In the genomic region with DNA sequence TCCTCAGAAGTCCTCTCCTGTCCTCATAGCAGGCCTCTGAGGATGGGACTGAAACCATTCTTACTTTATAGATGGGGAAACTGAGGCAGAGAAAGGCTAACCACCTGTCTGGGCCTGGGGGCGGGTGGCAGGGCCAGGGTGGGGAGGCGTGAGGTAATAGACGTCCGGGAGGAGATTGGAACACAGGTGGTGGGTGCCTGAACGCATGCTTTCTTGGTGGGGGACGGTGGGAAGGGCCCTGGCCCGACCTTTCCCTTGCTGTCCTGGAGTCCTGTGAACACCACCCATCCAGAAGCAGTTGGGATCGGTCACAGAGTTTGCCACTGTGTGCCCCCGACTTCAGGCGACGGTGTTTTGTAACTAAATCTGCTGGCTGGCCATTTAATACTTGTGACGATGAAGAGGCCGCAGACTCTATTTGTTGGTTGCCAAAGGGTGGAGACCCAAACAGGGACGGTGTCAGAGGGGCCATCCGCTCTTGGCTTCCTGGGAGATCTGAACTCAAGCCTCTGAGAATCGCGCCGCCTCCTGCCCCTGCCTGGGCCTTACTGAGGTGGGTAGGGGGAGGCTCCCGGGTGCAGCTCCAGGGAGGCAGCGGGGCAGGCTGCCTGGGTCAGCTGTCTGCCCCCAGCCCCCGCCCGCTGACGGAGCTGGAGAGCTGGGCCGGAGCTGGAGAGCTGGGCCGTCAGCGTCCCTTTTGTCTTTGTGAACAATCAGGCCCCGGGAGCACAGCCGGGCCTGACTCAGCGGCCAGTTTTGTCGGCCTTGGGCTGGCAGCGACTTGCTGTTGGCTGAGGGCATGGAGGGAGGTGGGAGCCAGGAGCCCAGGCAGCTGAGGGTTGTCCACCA, we compare ENCODE assay signal across 9 cellular contexts. TPM values are rescaled to one million over a fixed set of nuclear protein-coding genes. Genes with fewer than 3 reads are reported as not detected.
DNase-seq lines count a peak whose midpoint lies in the region; ATAC-seq and TF ChIP-seq lines count a peak whose summit lies in the region.
"Had no signal": no experiment of that assay in that cellular context is flagged by ENCODE, and none has a peak within 500 bp of the region (broad histone marks: within the 10 kb centered on the region; RNA-seq: fewer than 3 reads in every experiment).

No MANE protein-coding gene starts in this region.

- H3K23ac ChIP-seq in mesendoderm (ENCODE audit: low read length): no peak overlapping the region

- no peak overlapping the region for H2BK120ac ChIP-seq in mesendoderm (ENCODE audit: low read depth, low read length)

- peak overlapping the region; percentile 21 for H3K9ac ChIP-seq in mesendoderm (ENCODE audit: low read length)
- no peak overlapping the region for H3K9ac ChIP-seq in PC-3 (ENCODE audit: low read length)

- H3K27me3 ChIP-seq in mesendoderm (ENCODE audit: insufficient read depth, low read length, poor library complexity) (no peaks in the 10 kb centered on the region), vagina (no peaks in the 10 kb centered on the region), PC-3 (ENCODE audit: low read length) (no peaks in the 10 kb centered on the region)

- H2AFZ ChIP-seq in PC-3 (ENCODE audit: low read length): no peak overlapping the region

- no peak for TF ChIP-seq CTCF in vagina (IDR thresholded peaks at IDR 0.05)
- no peak for TF ChIP-seq CTCF in PC-3 (conservative IDR thresholded peaks at IDR 0.05; ENCODE audit: low read depth, low read length)

- no peak overlapping the region for H3K4me2 ChIP-seq in mesendoderm (ENCODE audit: low read length)
- H3K4me2 ChIP-seq in PC-3 (ENCODE audit: low read length): no peak overlapping the region

- H3K79me2 ChIP-seq in mesendoderm (ENCODE audit: control insufficient read depth, insufficient read depth, low read length) (peaks cover 44% of the 10 kb centered on the region), PC-3 (ENCODE audit: low read length) (peaks cover 45% of the 10 kb centered on the region)

- H3K4me3 Mint-ChIP-seq in activated naive CD4-positive, alpha-beta T cell treated with anti-CD3 and anti-CD28 coated beads, Interleukin-2, amount 10 ng/mL, durations not matched to agents 7 days and 5 days: peak overlapping the region; percentile 97
- peak overlapping the region; percentile 89 to 90 for H3K4me3 Mint-ChIP-seq in effector memory CD8-positive, alpha-beta T cell

- H3K27me3 Mint-ChIP-seq in activated naive CD4-positive, alpha-beta T cell treated with anti-CD3 and anti-CD28 coated beads, Interleukin-2, amount 10 ng/mL, durations not matched to agents 7 days and 5 days: no peaks in the 10 kb centered on the region
- H3K27me3 Mint-ChIP-seq in effector memory CD8-positive, alpha-beta T cell: no peaks in the 10 kb centered on the region

- H3K27ac Mint-ChIP-seq in activated naive CD4-positive, alpha-beta T cell treated with anti-CD3 and anti-CD28 coated beads, Interleukin-2, amount 10 ng/mL, durations not matched to agents 7 days and 5 days: peak overlapping the region; percentile 68
- peak overlapping the region; percentile 54 to 96 for H3K27ac Mint-ChIP-seq in effector memory CD8-positive, alpha-beta T cell

- TF ChIP-seq POLR2A in vagina (IDR thresholded peaks at IDR 0.05): no peak

- H3K56ac ChIP-seq in mesendoderm (ENCODE audit: low read length): peak overlapping the region; percentile 49

- no CpG with 5 or more reads among the region's 31 CpGs for WGBS in mesendoderm (ENCODE audit: extremely low coverage, insufficient coverage, low lambda C conversion rate)

- BruUV-seq in PC-3 (replicated peaks; lab: Mats Ljungman, UMichigan): no TSS peak

- POLR2A ChIA-PET in PC-3 (lab: Charles Lee; ENCODE audit: unreplicated experiment): no interaction called here

- no peak overlapping the region for H4K5ac ChIP-seq in mesendoderm (ENCODE audit: low read length)

- H3K4me3 ChIP-seq in mesendoderm (ENCODE audit: low read length) (no peak overlapping the region), vagina (peak overlapping the region in 1 of 2 donors; percentile 6), PC-3 (ENCODE audit: low read length) (no peak overlapping the region)

- H2BK15ac ChIP-seq in mesendoderm (replicated peaks; ENCODE audit: low read depth): no peak overlapping the region

- no peaks in the 10 kb centered on the region for H3K9me3 Mint-ChIP-seq in activated naive CD4-positive, alpha-beta T cell treated with anti-CD3 and anti-CD28 coated beads, Interleukin-2, amount 10 ng/mL, durations not matched to agents 7 days and 5 days
- H3K9me3 Mint-ChIP-seq in effector memory CD8-positive, alpha-beta T cell: no peaks in the 10 kb centered on the region

- DNase-seq in activated naive CD4-positive, alpha-beta T cell treated with anti-CD3 and anti-CD28 coated beads, Interleukin-2, amount 10 ng/mL, durations not matched to agents 7 days and 5 days: no peak
- DNase-seq in activated naive CD4-positive, alpha-beta T cell treated with Interleukin-2 at 50 U/mL for 16 hours: no peak
- no peak for DNase-seq in effector memory CD8-positive, alpha-beta T cell
- DNase-seq in mesendoderm: peak; percentile 40
- DNase-seq in vagina (ENCODE audit: extremely low spot score in 2 of 2): no peak
- no peak for DNase-seq in DMS114 treated with DMSO at 0.1 percent for 48 hours (lab: John Stamatoyannopoulos, UW; ENCODE audit: unreplicated experiment)
- DNase-seq in activated effector memory CD4-positive, alpha-beta T cell treated with Interleukin-2 at 50 U/mL for 16 hours: no peak
- DNase-seq in PC-3: no peak
- DNase-seq: stimulated activated naive CD8-positive, alpha-beta T cell treated with anti-CD3 and anti-CD28 coated beads, Interleukin-15, Interleukin-2, amounts not matched to agents 100 U/mL and 50 U/mL, for 24 hours had no signal

- no peak overlapping the region for H4K8ac ChIP-seq in mesendoderm (ENCODE audit: low read depth, low read length)

- ATAC-seq in effector memory CD8-positive, alpha-beta T cell (replicated peaks): no peak
- no peak for ATAC-seq in PC-3
- ATAC-seq: stimulated activated naive CD8-positive, alpha-beta T cell treated with anti-CD3 and anti-CD28 coated beads, Interleukin-15, Interleukin-2, amounts not matched to agents 100 U/mL and 50 U/mL, for 24 hours had no signal

- H3K27ac ChIP-seq in mesendoderm (ENCODE audit: low read depth, low read length) (no peak overlapping the region), vagina (peak overlapping the region; percentile 68), PC-3 (ENCODE audit: low read length) (no peak overlapping the region)

- H3K4me1 Mint-ChIP-seq in activated naive CD4-positive, alpha-beta T cell treated with anti-CD3 and anti-CD28 coated beads, Interleukin-2, amount 10 ng/mL, durations not matched to agents 7 days and 5 days: peaks cover 77% of the 10 kb centered on the region
- peaks cover 59 to 67% of the 10 kb centered on the region in 2 donors for H3K4me1 Mint-ChIP-seq in effector memory CD8-positive, alpha-beta T cell (ENCODE audit: low read depth in 2 of 2)

- H3K18ac ChIP-seq in mesendoderm (ENCODE audit: low read length): no peak overlapping the region

- H3K36me3 ChIP-seq in mesendoderm (ENCODE audit: control insufficient read depth, insufficient read depth, low read length): peaks cover 12% of the 10 kb centered on the region
- H3K36me3 ChIP-seq in vagina: no peaks in the 10 kb centered on the region
- peaks cover 32% of the 10 kb centered on the region; the same call in 1 of the 2 replicates for H3K36me3 ChIP-seq in PC-3 (ENCODE audit: low read depth, low read length)

- H3F3A ChIP-seq in PC-3 (ENCODE audit: low read length, unreplicated experiment): no peaks in the 10 kb centered on the region

- H3K36me3 Mint-ChIP-seq in activated naive CD4-positive, alpha-beta T cell treated with anti-CD3 and anti-CD28 coated beads, Interleukin-2, amount 10 ng/mL, durations not matched to agents 7 days and 5 days: peaks cover 77% of the 10 kb centered on the region
- H3K36me3 Mint-ChIP-seq in effector memory CD8-positive, alpha-beta T cell (ENCODE audit: insufficient read depth): peaks cover 97% of the 10 kb centered on the region

- H2AK5ac ChIP-seq in mesendoderm (ENCODE audit: low read length): no peak overlapping the region

- no peak overlapping the region for H2BK5ac ChIP-seq in mesendoderm (ENCODE audit: low read length)

- H3K9me2 ChIP-seq in PC-3 (replicated peaks; ENCODE audit: low read length): no peaks in the 10 kb centered on the region

- H3K4ac ChIP-seq in mesendoderm (ENCODE audit: low read depth, low read length): no peak overlapping the region

- peaks cover 8% of the 10 kb centered on the region; the same call in 1 of the 2 replicates for H4K20me1 ChIP-seq in PC-3 (ENCODE audit: low read length)

- CTCF ChIA-PET in activated naive CD4-positive, alpha-beta T cell treated with anti-CD3 and anti-CD28 coated beads, Interleukin-2, amount 10 ng/mL, durations not matched to agents 7 days and 5 days (lab: Charles Lee): interaction anchor here (0.8 to 4.9 kb wide), 3 partner anchors 16 to 100 kb away, joined by 3 to 26 read pairs (median 3); no protein-coding TSS in a partner anchor
- CTCF ChIA-PET in PC-3 (lab: Charles Lee): no interaction called here

- intact Hi-C loops in vagina (cut with DNase I): loop anchor here (10.0 kb wide), 1 partner anchor 199 kb away; no protein-coding TSS in a partner anchor
- intact Hi-C loops in PC-3 (cut with micrococcal nuclease): no loop called here

- H3K79me1 ChIP-seq in mesendoderm (ENCODE audit: low read length): peaks cover 31% of the 10 kb centered on the region

- H3K9me3 ChIP-seq in vagina: no peaks in the 10 kb centered on the region
- H3K9me3 ChIP-seq in PC-3 (ENCODE audit: low read length): no peaks in the 10 kb centered on the region

- H3K4me1 ChIP-seq in mesendoderm (ENCODE audit: control insufficient read depth, low read depth, low read length) (peaks cover 3% of the 10 kb centered on the region), vagina (peaks cover 78% of the 10 kb centered on the region), PC-3 (ENCODE audit: insufficient read depth, low read length) (peaks cover 21% of the 10 kb centered on the region)

RNA-seq across cellular contexts. Expression of a gene that starts 4.1 kb away (rescaled TPM):
- 60.0 TPM for polyA plus RNA-seq in mesendoderm (2013, experiment 1 of 2)
- 60.7 TPM for polyA plus RNA-seq in mesendoderm (2013, experiment 2 of 2)
- total RNA-seq in vagina (24.8 TPM), PC-3 (2014; rRNA removed) (56.5 and 59.3 TPM in 2 replicates)

RNA-seq across cellular contexts. Expression of a gene that starts 44.3 kb away (rescaled TPM):
- polyA plus RNA-seq in mesendoderm (2013, experiment 1 of 2): 23.1 TPM
- polyA plus RNA-seq in mesendoderm (2013, experiment 2 of 2): 22.9 TPM
- total RNA-seq in vagina: 21.1 TPM
- total RNA-seq in PC-3 (2014; rRNA removed): 99.8 and 183 TPM in 2 replicates
